Comparison of ENCODE assay signal across 16 cellular contexts in the genomic region with DNA sequence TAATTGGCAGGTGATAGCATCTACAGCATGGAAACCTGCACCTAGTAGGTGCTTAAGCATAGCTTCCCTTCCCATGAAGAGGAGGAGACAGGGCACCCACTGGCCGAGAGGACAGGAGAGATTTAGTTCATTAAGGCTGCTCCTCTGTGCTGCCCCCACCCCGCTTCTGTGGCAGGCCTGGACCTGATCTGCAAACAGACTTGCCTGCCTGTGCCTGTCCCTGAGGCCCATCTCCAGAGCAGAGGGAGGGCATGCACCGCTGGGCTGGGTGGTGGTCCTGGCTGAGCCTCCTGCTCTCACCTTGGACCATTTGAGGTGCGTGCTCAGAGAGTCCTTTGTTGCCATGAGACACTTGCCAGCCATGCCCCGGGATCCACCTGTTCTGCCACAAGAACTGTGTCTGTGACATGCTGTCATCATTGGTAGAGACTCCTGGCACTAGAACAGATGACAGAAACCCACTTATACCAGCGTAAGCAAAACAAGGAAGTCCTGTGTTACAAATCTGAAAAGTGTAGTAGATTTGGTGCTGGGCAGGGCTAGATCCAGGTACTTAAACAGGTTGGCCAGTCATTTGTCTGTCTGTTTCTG. TPM values are rescaled to one million over a fixed set of nuclear protein-coding genes. Genes with fewer than 3 reads are reported as not detected.
DNase-seq lines count a peak whose midpoint lies in the region; ATAC-seq and TF ChIP-seq lines count a peak whose summit lies in the region.
"Had no signal": no experiment of that assay in that cellular context is flagged by ENCODE, and none has a peak within 500 bp of the region (broad histone marks: within the 10 kb centered on the region; RNA-seq: fewer than 3 reads in every experiment).

No MANE protein-coding gene starts in this region.

- H3K4me3 ChIP-seq in duodenal mucosa (ENCODE audit: low read depth in 1 of 2, low read length in 2 of 2) (no peak overlapping the region), skin epidermis (no peak overlapping the region), lower leg skin (ENCODE audit: low read depth, poor library complexity, severe bottlenecking) (no peak overlapping the region), ascending aorta (no peak overlapping the region)
- H3K4me3 ChIP-seq: psoas muscle, SJCRH30 had no signal

- H3K27me3 ChIP-seq in duodenal mucosa (ENCODE audit: control insufficient read depth in 1 of 2, insufficient read depth in 2 of 2, low read length in 2 of 2) (no peaks in the 10 kb centered on the region), ascending aorta (no peaks in the 10 kb centered on the region)
- H3K27me3 ChIP-seq: SJCRH30 had no signal

- ATAC-seq in HG02610 (IDR thresholded peaks at IDR 0.05; ENCODE audit: unreplicated experiment) (no peak), GM19463 (IDR thresholded peaks at IDR 0.05; ENCODE audit: unreplicated experiment) (no peak)
- ATAC-seq: activated CD4-positive, alpha-beta T cell treated with anti-CD3 and anti-CD28 coated beads for 36 hours; activated naive CD4-positive, alpha-beta T cell treated with anti-CD3 and anti-CD28 coated beads, Interleukin-2, amount 50 U/mL, for 72 hours; left lobe of liver; stimulated activated naive CD8-positive, alpha-beta T cell treated with anti-CD3 and anti-CD28 coated beads, Interleukin-15, Interleukin-2, amounts not matched to agents 100 U/mL and 50 U/mL, for 24 hours had no signal

- no peak for TF ChIP-seq POLR2A in lower leg skin (IDR thresholded peaks at IDR 0.05)

- H3K9me3 ChIP-seq in duodenal mucosa (ENCODE audit: control insufficient read depth in 1 of 2, low read length in 2 of 2) (no peaks in the 10 kb centered on the region), ascending aorta (no peaks in the 10 kb centered on the region)
- H3K9me3 ChIP-seq: Caco-2, psoas muscle, SJCRH30 had no signal

- intact Hi-C loops in lower leg skin (cut with DNase I; ENCODE audit: low total_unique reads) = no loop called here
- intact Hi-C loops in ascending aorta (cut with DNase I) = no loop called here

- H3K36me3 ChIP-seq in duodenal mucosa (ENCODE audit: control insufficient read depth in 1 of 2, insufficient read depth in 2 of 2, low read length in 2 of 2) (peaks cover 10 to 55% of the 10 kb centered on the region in 2 donors), ascending aorta (peaks cover 14 to 24% of the 10 kb centered on the region in 2 donors)

- H3K4me1 ChIP-seq in duodenal mucosa (ENCODE audit: control insufficient read depth in 1 of 2, insufficient read depth in 2 of 2, low read length in 2 of 2) = peaks cover 34 to 42% of the 10 kb centered on the region in 2 donors
- H3K4me1 ChIP-seq in ascending aorta = no peaks in the 10 kb centered on the region
- H3K4me1 ChIP-seq: Caco-2, psoas muscle had no signal

- no peak for TF ChIP-seq CTCF in lower leg skin (IDR thresholded peaks at IDR 0.05)
- TF ChIP-seq CTCF in ascending aorta (IDR thresholded peaks at IDR 0.05) = no peak

- H3K27ac ChIP-seq in duodenal mucosa (ENCODE audit: low read depth, low read length) (peak overlapping the region; percentile 14), skin epidermis (peak overlapping the region in 16 of 21 experiments; percentile 10 to 77 (median 56)), ascending aorta (no peak overlapping the region)
- H3K27ac ChIP-seq: psoas muscle, SJCRH30 had no signal

- DNase-seq in NCI-H1105 treated with DMSO at 0.1 percent for 48 hours (lab: John Stamatoyannopoulos, UW) = peak; percentile 79
- peak; percentile 100 for DNase-seq in NCI-H510A treated with DMSO at 0.1 percent for 48 hours (lab: John Stamatoyannopoulos, UW)
- DNase-seq in lower leg skin (ENCODE audit: low spot score in 2 of 2) = no peak
- DNase-seq in ascending aorta (ENCODE audit: low spot score in 2 of 2) = no peak
- DNase-seq: activated CD4-positive, alpha-beta T cell treated with anti-CD3 and anti-CD28 coated beads for 36 hours; Caco-2; NCI-H187; psoas muscle; SJCRH30; stimulated activated naive CD8-positive, alpha-beta T cell treated with anti-CD3 and anti-CD28 coated beads, Interleukin-15, Interleukin-2, amounts not matched to agents 100 U/mL and 50 U/mL, for 24 hours had no signal

- H3K9ac ChIP-seq in duodenal mucosa (ENCODE audit: low read depth in 1 of 2, low read length in 2 of 2) = peak overlapping the region; percentile 44 to 47

- 59 to 67% methylated on average over 6 of the region's 6 CpGs for WGBS in lower leg skin, 2 donors

RNA-seq across cellular contexts. Expression of gene PTPRF, which starts 55.5 kb away (rescaled TPM):
- 100 to 1,000 TPM; 204 to 236 (median 231) TPM for total RNA-seq in lower leg skin
- total RNA-seq in ascending aorta = 43.6 TPM

Comparison
In these comparisons a context has a peak if more than half of its experiments do, and no peak if none do; other contexts are left out.
1. DNase-seq: peak in NCI-H1105 treated with DMSO at 0.1 percent for 48 hours (single experiment) and NCI-H510A treated with DMSO at 0.1 percent for 48 hours (single experiment); none in lower leg skin (0 of 2) and ascending aorta (0 of 2).
2. H3K27ac ChIP-seq: peak in duodenal mucosa (single experiment) and skin epidermis (16 of 21); none in ascending aorta (0 of 2).